ENCODE assay signal across 24 cellular contexts in the genomic region with DNA sequence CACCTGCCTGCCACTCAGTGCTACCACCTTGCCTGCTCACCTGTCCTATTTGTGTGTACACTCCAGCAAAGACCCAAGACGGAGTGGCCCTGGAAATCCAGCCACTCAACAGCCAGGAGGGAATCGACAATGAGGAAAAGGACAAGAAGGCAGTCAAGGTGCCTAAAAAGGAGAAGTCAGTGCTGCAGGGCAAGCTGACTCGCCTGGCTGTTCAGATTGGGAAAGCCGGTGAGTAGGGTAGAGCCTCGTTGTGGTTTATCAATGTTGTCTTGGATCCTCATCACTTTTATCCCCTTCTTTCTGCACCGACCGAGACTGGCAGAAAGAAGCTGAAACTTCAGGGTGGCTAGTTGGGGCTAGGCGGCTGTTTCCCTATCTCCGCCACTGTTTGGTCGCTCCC.
DNase-seq lines count a peak whose midpoint lies in the region; ATAC-seq and TF ChIP-seq lines count a peak whose summit lies in the region.
"Had no signal": no experiment of that assay in that cellular context is flagged by ENCODE, and none has a peak within 500 bp of the region (broad histone marks: within the 10 kb centered on the region; RNA-seq: fewer than 3 reads in every experiment).

No MANE protein-coding gene starts in this region.

- peaks cover 13% of the 10 kb centered on the region for H3K4me1 Mint-ChIP-seq in activated naive CD8-positive, alpha-beta T cell treated with anti-CD3 and anti-CD28 coated beads, Interleukin-2, amount 10 ng/mL, durations not matched to agents 7 days and 5 days
- no peaks in the 10 kb centered on the region for H3K4me1 Mint-ChIP-seq in activated naive CD8-positive, alpha-beta T cell treated with anti-CD3 and anti-CD28 coated beads, Interleukin-2, amount 50 U/mL, for 24 hours
- peaks cover 12% of the 10 kb centered on the region for H3K4me1 Mint-ChIP-seq in endothelial cell (ENCODE audit: unreplicated experiment)
- H3K4me1 Mint-ChIP-seq: activated naive CD8-positive, alpha-beta T cell treated with anti-CD3 and anti-CD28 coated beads for 36 hours; nephron progenitor cell had no signal

- H3K27me3 Mint-ChIP-seq in activated naive CD8-positive, alpha-beta T cell treated with anti-CD3 and anti-CD28 coated beads, Interleukin-2, amount 10 ng/mL, durations not matched to agents 7 days and 5 days, result no peaks in the 10 kb centered on the region
- no peaks in the 10 kb centered on the region for H3K27me3 Mint-ChIP-seq in activated naive CD8-positive, alpha-beta T cell treated with anti-CD3 and anti-CD28 coated beads, Interleukin-2, amount 50 U/mL, for 24 hours
- peaks cover 5% of the 10 kb centered on the region for H3K27me3 Mint-ChIP-seq in endothelial cell (ENCODE audit: unreplicated experiment)
- H3K27me3 Mint-ChIP-seq: activated B cell treated with CpG ODN at 0.5 μM for 24 hours; activated naive CD8-positive, alpha-beta T cell treated with anti-CD3 and anti-CD28 coated beads for 36 hours; CD4-positive, alpha-beta T cell had no signal

- POLR2A ChIA-PET in activated naive CD8-positive, alpha-beta T cell treated with anti-CD3 and anti-CD28 coated beads, Interleukin-2, amount 10 ng/mL, durations not matched to agents 7 days and 5 days (lab: Charles Lee), result no interaction called here

- no peak overlapping the region for H3K4me3 Mint-ChIP-seq in activated naive CD8-positive, alpha-beta T cell treated with anti-CD3 and anti-CD28 coated beads, Interleukin-2, amount 10 ng/mL, durations not matched to agents 7 days and 5 days
- H3K4me3 Mint-ChIP-seq in activated naive CD8-positive, alpha-beta T cell treated with anti-CD3 and anti-CD28 coated beads, Interleukin-2, amount 50 U/mL, for 24 hours, result no peak overlapping the region
- peak overlapping the region; percentile 28 for H3K4me3 Mint-ChIP-seq in endothelial cell (ENCODE audit: unreplicated experiment)
- H3K4me3 Mint-ChIP-seq: activated B cell treated with CpG ODN at 0.5 μM for 24 hours; activated naive CD8-positive, alpha-beta T cell treated with anti-CD3 and anti-CD28 coated beads for 36 hours; CD4-positive, alpha-beta T cell; mesothelial cell of epicardium; nephron progenitor cell had no signal

- no peak for DNase-seq in activated naive CD8-positive, alpha-beta T cell treated with anti-CD3 and anti-CD28 coated beads, Interleukin-2, amount 10 ng/mL, durations not matched to agents 7 days and 5 days
- DNase-seq in activated naive CD8-positive, alpha-beta T cell treated with anti-CD3 and anti-CD28 coated beads, Interleukin-2, amount 50 U/mL, for 24 hours, result no peak
- peak; percentile 23 for DNase-seq in NOMO-1 treated with DMSO at 0.1 percent for 48 hours (lab: John Stamatoyannopoulos, UW; ENCODE audit: unreplicated experiment)
- DNase-seq in endothelial cell (ENCODE audit: low spot score), result no peak
- DNase-seq in GOT3 (lab: John Stamatoyannopoulos, UW), result no peak
- DNase-seq: activated B cell treated with CpG ODN at 0.5 μM for 24 hours; activated naive CD8-positive, alpha-beta T cell treated with anti-CD3 and anti-CD28 coated beads for 36 hours; body of pancreas; CD4-positive, alpha-beta T cell; effector CD4-positive, alpha-beta T cell; erythroblast; foreskin keratinocyte; hypothalamus; left ventricle myocardium superior; NCI-H1048; NCI-H187; NCI-H69; nephron progenitor cell; OCI-M1; posterior cingulate gyrus; Right ventricle myocardium superior had no signal

- no peaks in the 10 kb centered on the region for H3K9me3 Mint-ChIP-seq in activated naive CD8-positive, alpha-beta T cell treated with anti-CD3 and anti-CD28 coated beads, Interleukin-2, amount 10 ng/mL, durations not matched to agents 7 days and 5 days
- no peaks in the 10 kb centered on the region for H3K9me3 Mint-ChIP-seq in activated naive CD8-positive, alpha-beta T cell treated with anti-CD3 and anti-CD28 coated beads, Interleukin-2, amount 50 U/mL, for 24 hours
- H3K9me3 Mint-ChIP-seq in endothelial cell (ENCODE audit: unreplicated experiment), result no peaks in the 10 kb centered on the region
- H3K9me3 Mint-ChIP-seq: activated B cell treated with CpG ODN at 0.5 μM for 24 hours; activated naive CD8-positive, alpha-beta T cell treated with anti-CD3 and anti-CD28 coated beads for 36 hours; CD4-positive, alpha-beta T cell; mesothelial cell of epicardium; nephron progenitor cell had no signal

- peaks cover 40% of the 10 kb centered on the region for H3K36me3 Mint-ChIP-seq in activated naive CD8-positive, alpha-beta T cell treated with anti-CD3 and anti-CD28 coated beads, Interleukin-2, amount 10 ng/mL, durations not matched to agents 7 days and 5 days
- H3K36me3 Mint-ChIP-seq in activated naive CD8-positive, alpha-beta T cell treated with anti-CD3 and anti-CD28 coated beads, Interleukin-2, amount 50 U/mL, for 24 hours (ENCODE audit: low read depth), result peaks cover 11% of the 10 kb centered on the region
- H3K36me3 Mint-ChIP-seq in endothelial cell (ENCODE audit: low read depth, unreplicated experiment), result peaks cover 74% of the 10 kb centered on the region
- H3K36me3 Mint-ChIP-seq: activated naive CD8-positive, alpha-beta T cell treated with anti-CD3 and anti-CD28 coated beads for 36 hours had no signal

- peak overlapping the region; percentile 32 for H3K27ac Mint-ChIP-seq in activated naive CD8-positive, alpha-beta T cell treated with anti-CD3 and anti-CD28 coated beads, Interleukin-2, amount 10 ng/mL, durations not matched to agents 7 days and 5 days
- no peak overlapping the region for H3K27ac Mint-ChIP-seq in activated naive CD8-positive, alpha-beta T cell treated with anti-CD3 and anti-CD28 coated beads, Interleukin-2, amount 50 U/mL, for 24 hours
- H3K27ac Mint-ChIP-seq in endothelial cell (ENCODE audit: unreplicated experiment), result no peak overlapping the region
- H3K27ac Mint-ChIP-seq: activated B cell treated with CpG ODN at 0.5 μM for 24 hours; activated naive CD8-positive, alpha-beta T cell treated with anti-CD3 and anti-CD28 coated beads for 36 hours; CD4-positive, alpha-beta T cell; mesothelial cell of epicardium; nephron progenitor cell had no signal

- TF ChIP-seq CTCF in endothelial cell (IDR thresholded peaks at IDR 0.05; ENCODE audit: unreplicated experiment), result no peak

- ATAC-seq in activated naive CD8-positive, alpha-beta T cell treated with anti-CD3 and anti-CD28 coated beads, Interleukin-2, amount 10 ng/mL, durations not matched to agents 7 days and 5 days (ENCODE audit: low read depth), result no peak
- no peak for ATAC-seq in activated naive CD8-positive, alpha-beta T cell treated with anti-CD3 and anti-CD28 coated beads, Interleukin-2, amount 50 U/mL, for 24 hours
- ATAC-seq in GM18511 (IDR thresholded peaks at IDR 0.05; ENCODE audit: unreplicated experiment) (no peak), GM21717 (IDR thresholded peaks at IDR 0.05; ENCODE audit: unreplicated experiment) (no peak)
- ATAC-seq: body of pancreas, foreskin keratinocyte, left ventricle myocardium superior had no signal
